ENCODE assay signal across 8 cellular contexts in genomic region chr5:176608937-176609723, GRCh38. TPM values are rescaled to one million over a fixed set of nuclear protein-coding genes. Genes with fewer than 3 reads are reported as not detected.
DNase-seq lines count a peak whose midpoint lies in the region; ATAC-seq and TF ChIP-seq lines count a peak whose summit lies in the region.

No MANE protein-coding gene starts in this region.

- peak overlapping the region; percentile 76 for H3K4me3 ChIP-seq in iPS-15b (ENCODE audit: low read depth, low read length)
- peak overlapping the region; percentile 56 to 70 (median 66) for H3K4me3 ChIP-seq in stomach

- H3K36me3 ChIP-seq in iPS-15b (ENCODE audit: control insufficient read depth, insufficient read depth, low read length) (no peaks in the 10 kb centered on the region), stomach (no peaks in the 10 kb centered on the region)

- no peak for TF ChIP-seq EP300 in stomach (IDR thresholded peaks at IDR 0.05)

- H3K9me3 Mint-ChIP-seq in activated T-cell treated with anti-CD3 and anti-CD28 coated beads, Interleukin-2, amount 50 U/mL, for 72 hours, result no peaks in the 10 kb centered on the region

- H3K27ac Mint-ChIP-seq in activated T-cell treated with anti-CD3 and anti-CD28 coated beads, Interleukin-2, amount 50 U/mL, for 72 hours, result peak overlapping the region; percentile 90

- peak overlapping the region; percentile 87 to 96 for H3K4me3 Mint-ChIP-seq in activated T-cell treated with anti-CD3 and anti-CD28 coated beads, Interleukin-2, amount 50 U/mL, for 72 hours

- no peak for TF ChIP-seq CTCF in stomach (IDR thresholded peaks at IDR 0.05)

- H3K9me3 ChIP-seq in iPS-15b (ENCODE audit: control insufficient read depth, insufficient read depth, low read length), result no peaks in the 10 kb centered on the region
- no peaks in the 10 kb centered on the region for H3K9me3 ChIP-seq in stomach

- 29 to 68% (median 33%) methylated on average over 17 to 46 of the region's 46 CpGs for WGBS in stomach, 5 donors

- H3K27me3 Mint-ChIP-seq in activated T-cell treated with anti-CD3 and anti-CD28 coated beads, Interleukin-2, amount 50 U/mL, for 72 hours (ENCODE audit: low read depth), result peaks cover 28% of the 10 kb centered on the region

- no peak overlapping the region for H3K27ac ChIP-seq in stomach

- peak; percentile 20 for ATAC-seq in HG03457 (IDR thresholded peaks at IDR 0.05; ENCODE audit: unreplicated experiment)
- no peak for ATAC-seq in activated T-cell treated with anti-CD3 and anti-CD28 coated beads, Interleukin-2, amount 50 U/mL, for 72 hours (replicated peaks in 1 of 2)
- ATAC-seq in HG02852 (IDR thresholded peaks at IDR 0.05; ENCODE audit: unreplicated experiment), result no peak

- H3K27me3 ChIP-seq in iPS-15b (ENCODE audit: control insufficient read depth, insufficient read depth, low read length), result peaks cover 23% of the 10 kb centered on the region
- peaks cover 4 to 54% (median 28%) of the 10 kb centered on the region in 3 donors for H3K27me3 ChIP-seq in stomach

- DNase-seq in stimulated activated CD4-positive, alpha-beta T cell treated with anti-CD3 and anti-CD28 coated beads, Interleukin-4, amount 100 ng/mL, for 1 hour, result peak; percentile 25
- DNase-seq in stimulated activated CD4-positive, alpha-beta T cell treated with anti-CD3 and anti-CD28 coated beads, Interleukin-12 subunit alpha, Interleukin-12 subunit beta, amount 100 ng/mL, for 4 hours, result no peak
- peak; percentile 23 to 25 for DNase-seq in activated T-cell treated with anti-CD3 and anti-CD28 coated beads, Interleukin-2, amount 50 U/mL, for 72 hours
- DNase-seq in stomach (no peak), iPS-NIHi11 (ENCODE audit: low spot score) (no peak)

- H3K9ac ChIP-seq in iPS-15b (ENCODE audit: low read depth, low read length), result peak overlapping the region; percentile 54

- H3K4me1 ChIP-seq in iPS-15b (ENCODE audit: control insufficient read depth, insufficient read depth, low read length) (peaks cover 4% of the 10 kb centered on the region), stomach (peaks cover 5 to 27% (median 15%) of the 10 kb centered on the region in 4 donors)

- peaks cover 17% of the 10 kb centered on the region for H3K4me1 Mint-ChIP-seq in activated T-cell treated with anti-CD3 and anti-CD28 coated beads, Interleukin-2, amount 50 U/mL, for 72 hours (ENCODE audit: low read depth)

- peaks cover 0 to 2% of the 10 kb centered on the region in 2 donors for H3K36me3 Mint-ChIP-seq in activated T-cell treated with anti-CD3 and anti-CD28 coated beads, Interleukin-2, amount 50 U/mL, for 72 hours (ENCODE audit: insufficient read depth in 2 of 2)

- no peak for TF ChIP-seq POLR2A in stomach (IDR thresholded peaks at IDR 0.05)

- intact Hi-C loops in stomach (cut with DNase I; ENCODE audit: low total_unique reads), result no loop called here

RNA-seq across cellular contexts. Expression of gene GPRIN1, which starts 0.8 kb away (rescaled TPM):
- total RNA-seq in activated T-cell treated with anti-CD3 and anti-CD28 coated beads, Interleukin-2, amount 50 U/mL, for 72 hours, result 1 to 10 TPM; 1.4 to 2.0 TPM
- total RNA-seq in stomach, result 1 to 10 TPM in 1 of 5 donors, under 1 TPM in 2, not detected in 2; 0.72 to 1.4 (median 0.92) TPM
- under 1 TPM; 0.30 to 0.46 (median 0.37) TPM for polyA plus RNA-seq in stomach

RNA-seq across cellular contexts. Expression of gene SNCB, which starts 21.2 kb away (rescaled TPM):
- under 1 TPM in 1 of 2 donors, not detected in 1; 0.81 TPM for total RNA-seq in activated T-cell treated with anti-CD3 and anti-CD28 coated beads, Interleukin-2, amount 50 U/mL, for 72 hours
- not detected for total RNA-seq in stomach
- polyA plus RNA-seq in stomach, result not detected

RNA-seq across cellular contexts. Expression of gene EIF4E1B, which starts 21.3 kb away (rescaled TPM):
- total RNA-seq in activated T-cell treated with anti-CD3 and anti-CD28 coated beads, Interleukin-2, amount 50 U/mL, for 72 hours, result not detected
- not detected for total RNA-seq in stomach
- polyA plus RNA-seq in stomach, result not detected

RNA-seq across cellular contexts. Expression of gene TSPAN17, which starts 38.2 kb away (rescaled TPM):
- total RNA-seq in activated T-cell treated with anti-CD3 and anti-CD28 coated beads, Interleukin-2, amount 50 U/mL, for 72 hours, result 10 to 100 TPM; 25.3 to 31.8 TPM
- total RNA-seq in stomach, result 10 to 100 TPM in 3 of 5 donors, 1 to 10 TPM in 2; 2.3 to 79.9 (median 19.0) TPM
- polyA plus RNA-seq in stomach, result 10 to 100 TPM; 21.7 to 24.0 (median 21.8) TPM

RNA-seq across cellular contexts. Expression of gene CDHR2, which starts 60.0 kb away (rescaled TPM):
- total RNA-seq in activated T-cell treated with anti-CD3 and anti-CD28 coated beads, Interleukin-2, amount 50 U/mL, for 72 hours, result under 1 TPM; 0.67 to 0.81 TPM
- 10 to 100 TPM in 3 of 5 donors, 1 to 10 TPM in 2; 9.6 to 18.7 (median 13.4) TPM for total RNA-seq in stomach
- polyA plus RNA-seq in stomach, result 1 to 10 TPM in 1 of 3 donors, under 1 TPM in 2; 0.13 to 1.6 (median 0.76) TPM

Comparison
In these comparisons a context has a peak if more than half of its experiments do, and no peak if none do; other contexts are left out.
1. DNase-seq: peak in stimulated activated CD4-positive, alpha-beta T cell treated with anti-CD3 and anti-CD28 coated beads, Interleukin-4, amount 100 ng/mL, for 1 hour (single experiment) and activated T-cell treated with anti-CD3 and anti-CD28 coated beads, Interleukin-2, amount 50 U/mL, for 72 hours (2 of 2); none in stimulated activated CD4-positive, alpha-beta T cell treated with anti-CD3 and anti-CD28 coated beads, Interleukin-12 subunit alpha, Interleukin-12 subunit beta, amount 100 ng/mL, for 4 hours (single experiment), stomach (single experiment) and iPS-NIHi11 (single experiment).